6 cellular contexts compared by ENCODE assay signal in the genomic region with DNA sequence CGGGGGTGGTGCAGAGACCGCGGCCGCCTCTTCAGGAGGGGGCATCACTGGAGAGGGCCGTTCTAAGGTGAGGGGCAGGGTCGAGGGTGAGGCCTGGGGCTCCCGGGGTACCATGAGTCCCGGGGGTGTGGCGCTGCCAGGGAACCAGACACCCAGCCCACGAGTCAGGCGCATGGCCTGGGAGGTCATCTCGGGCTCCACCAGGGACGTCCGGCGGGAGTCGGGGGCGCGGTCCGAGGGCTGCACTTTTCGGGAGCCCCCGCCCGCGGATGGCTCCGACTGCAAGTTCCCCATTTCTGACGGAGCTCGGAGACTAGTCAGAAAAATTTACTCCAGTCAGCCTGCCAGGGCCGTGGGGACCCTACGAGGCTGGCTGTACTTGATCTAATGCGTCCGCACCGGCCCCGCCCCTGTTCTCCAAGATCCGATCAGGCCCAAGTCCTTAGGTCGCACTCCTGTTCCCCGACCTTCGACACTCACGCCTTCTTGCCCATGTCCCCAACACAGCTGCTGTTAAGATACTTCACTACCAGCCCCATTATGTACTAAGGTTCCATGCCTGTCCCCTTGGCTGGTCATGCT. TPM values are rescaled to one million over a fixed set of nuclear protein-coding genes. Genes with fewer than 3 reads are reported as not detected.
A peak's percentile ranks its signal among the peaks of the same experiment; 100 is the strongest.
DNase-seq lines count a peak whose midpoint lies in the region; ATAC-seq, FAIRE-seq and TF ChIP-seq lines count a peak whose summit lies in the region.

No MANE protein-coding gene starts in this region.

- no peaks in the 10 kb centered on the region for H3K27me3 ChIP-seq in CD4-positive, alpha-beta memory T cell (ENCODE audit: insufficient read depth, low read length)

- H3K4me1 Mint-ChIP-seq in CD4-positive, alpha-beta memory T cell = peaks cover 12 to 45% (median 18%) of the 10 kb centered on the region in 4 donors
- H3K4me1 Mint-ChIP-seq in T-helper 17 cell = peaks cover 24% of the 10 kb centered on the region

- intact Hi-C loops in CD4-positive, alpha-beta memory T cell (cut with micrococcal nuclease) = loop anchor here (1.0 kb wide), 1 partner anchor 51 kb away; no protein-coding TSS in a partner anchor
- intact Hi-C loops in left colon (cut with DNase I, micrococcal nuclease) = no loop called here

- POLR2A ChIA-PET in CD4-positive, alpha-beta memory T cell (lab: Charles Lee; ENCODE audit: partially characterized antibody) = interaction anchor here (0.7 to 4.3 kb wide), 9 partner anchors 9 to 348 kb away, joined by 3 to 78 read pairs (median 5); partner anchors contain the start of genes CATSPERG, EIF3K, FAM98C and PSMD8

- H3K9me3 Mint-ChIP-seq in CD4-positive, alpha-beta memory T cell = no peaks in the 10 kb centered on the region

- H3K4me1 ChIP-seq in CD4-positive, alpha-beta memory T cell (ENCODE audit: insufficient read depth, low read length) = peaks cover 31% of the 10 kb centered on the region

- peak overlapping the region; percentile 75 to 90 (median 82) for H3K27ac Mint-ChIP-seq in CD4-positive, alpha-beta memory T cell
- H3K27ac Mint-ChIP-seq in T-helper 17 cell = peak overlapping the region; percentile 85

- FAIRE-seq in GM12891 (lab: Jason Lieb, UNC) = no peak

- ATAC-seq in T-helper 17 cell (no peak), left colon (peak; percentile 41), GM19328 (IDR thresholded peaks at IDR 0.05; ENCODE audit: unreplicated experiment) (no peak)

- H3K4me3 Mint-ChIP-seq in CD4-positive, alpha-beta memory T cell = peak overlapping the region; percentile 87 to 98 (median 92)
- peak overlapping the region; percentile 93 for H3K4me3 Mint-ChIP-seq in T-helper 17 cell

- no peak overlapping the region for H3K27ac ChIP-seq in CD4-positive, alpha-beta memory T cell (ENCODE audit: low read depth, low read length)

- DNase-seq in CD4-positive, alpha-beta memory T cell = no peak
- DNase-seq in T-helper 17 cell (no peak), left colon (peak in 1 of 2 donors; percentile 54), GM12891 (ENCODE audit: insufficient read length, low spot score) (no peak), NCI-H2081 (lab: John Stamatoyannopoulos, UW) (no peak)

- H3K36me3 Mint-ChIP-seq in CD4-positive, alpha-beta memory T cell = peaks cover 9 to 23% of the 10 kb centered on the region in 2 donors
- H3K36me3 Mint-ChIP-seq in T-helper 17 cell (ENCODE audit: low read depth) = peaks cover 8% of the 10 kb centered on the region

- peak overlapping the region in 1 of 2 donors; percentile 70 for H3K4me3 ChIP-seq in CD4-positive, alpha-beta memory T cell (ENCODE audit: low read length in 2 of 2)

- peaks cover 19% of the 10 kb centered on the region for H3K36me3 ChIP-seq in CD4-positive, alpha-beta memory T cell (ENCODE audit: insufficient read depth, low read length)

- CTCF ChIA-PET in CD4-positive, alpha-beta memory T cell (lab: Charles Lee; ENCODE audit: partially characterized antibody) = interaction anchor here (1.0 to 2.3 kb wide), 4 partner anchors 10 to 52 kb away, joined by 3 to 16 read pairs (median 9); partner anchors contain the start of genes FAM98C and PSMD8

- H3K9me3 ChIP-seq in CD4-positive, alpha-beta memory T cell (ENCODE audit: control insufficient read depth in 1 of 2, low read length in 2 of 2) = no peaks in the 10 kb centered on the region
- H3K9me3 ChIP-seq in T-helper 17 cell (ENCODE audit: control insufficient read depth, low read length, poor library complexity, severe bottlenecking) = no peaks in the 10 kb centered on the region

- peaks cover 0 to 11% of the 10 kb centered on the region in 2 donors for H3K27me3 Mint-ChIP-seq in CD4-positive, alpha-beta memory T cell
- no peaks in the 10 kb centered on the region for H3K27me3 Mint-ChIP-seq in T-helper 17 cell

- no peak for TF ChIP-seq POLR2A in GM12891 (IDR thresholded peaks at IDR 0.05; ENCODE audit: low read depth, low read length)

TF ChIP-seq in GM12891, 5 proteins besides CTCF, POLR2A, EP300 and RAD21:
- TF ChIP-seq POLR2AphosphoS5 (IDR thresholded peaks at IDR 0.05; ENCODE audit: low read depth, low read length) (no peak), POU2F2 (IDR thresholded peaks at IDR 0.05; ENCODE audit: low read depth, low read length) (no peak), SPI1 (IDR thresholded peaks at IDR 0.05; ENCODE audit: low read depth, low read length) (no peak), PAX5 (IDR thresholded peaks at IDR 0.05; ENCODE audit: insufficient read depth, low read length, severe bottlenecking) (no peak), TAF1 (IDR thresholded peaks at IDR 0.05; ENCODE audit: low read depth, low read length) (no peak)

RNA-seq across cellular contexts. Expression of gene GGN, which starts 0.8 kb away (rescaled TPM):
- under 1 TPM in 1 of 2 experiments, not detected in 1; 0.15 TPM for total RNA-seq in CD4-positive, alpha-beta memory T cell
- not detected for polyA plus RNA-seq in CD4-positive, alpha-beta memory T cell
- total RNA-seq in T-helper 17 cell (not detected), left colon (under 1 TPM in 1 of 2 donors, not detected in 1; 0.37 TPM)
- not detected for polyA plus RNA-seq in GM12891 (2012; ENCODE audit: low read depth, missing spikeins)

RNA-seq across cellular contexts. Expression of gene SPRED3, which starts 1.4 kb away (rescaled TPM):
- total RNA-seq in CD4-positive, alpha-beta memory T cell = 1 to 10 TPM; 3.0 to 3.8 TPM
- under 1 TPM in 1 of 2 donors, not detected in 1; 0.07 TPM for polyA plus RNA-seq in CD4-positive, alpha-beta memory T cell
- total RNA-seq in T-helper 17 cell (1 to 10 TPM; 1.6 to 2.2 TPM), left colon (1 to 10 TPM in 1 of 2 donors, under 1 TPM in 1; 0.28 to 1.6 TPM)
- 0.40 TPM for polyA plus RNA-seq in GM12891 (2012; ENCODE audit: low read depth, missing spikeins)

RNA-seq across cellular contexts. Expression of gene PSMD8, which starts 12.7 kb away (rescaled TPM):
- 10 to 100 TPM; 89.6 to 90.6 TPM for total RNA-seq in CD4-positive, alpha-beta memory T cell
- 100 to 1,000 TPM; 178 to 197 TPM for polyA plus RNA-seq in CD4-positive, alpha-beta memory T cell
- total RNA-seq in T-helper 17 cell (10 to 100 TPM; 75.9 to 84.7 TPM), left colon (100 to 1,000 TPM; 129 to 136 TPM)
- polyA plus RNA-seq in GM12891 (2012; ENCODE audit: low read depth, missing spikeins) = 171 TPM

RNA-seq across cellular contexts. Expression of gene FAM98C, which starts 15.8 kb away (rescaled TPM):
- 10 to 100 TPM; 53.1 to 53.8 TPM for total RNA-seq in CD4-positive, alpha-beta memory T cell
- 10 to 100 TPM; 18.2 to 22.2 TPM for polyA plus RNA-seq in CD4-positive, alpha-beta memory T cell
- 10 to 100 TPM; 29.2 to 31.9 TPM for total RNA-seq in T-helper 17 cell
- total RNA-seq in left colon = 10 to 100 TPM; 33.2 to 37.4 TPM
- 10.3 TPM for polyA plus RNA-seq in GM12891 (2012; ENCODE audit: low read depth, missing spikeins)

RNA-seq across cellular contexts. Expression of gene RASGRP4, which starts 39.0 kb away (rescaled TPM):
- total RNA-seq in CD4-positive, alpha-beta memory T cell = under 1 TPM in 1 of 2 experiments, not detected in 1; 0.33 TPM
- polyA plus RNA-seq in CD4-positive, alpha-beta memory T cell = under 1 TPM; 0.06 to 0.31 TPM
- total RNA-seq in T-helper 17 cell (1 to 10 TPM; 1.6 to 2.8 TPM), left colon (1 to 10 TPM in 1 of 2 donors, under 1 TPM in 1; 0.49 to 1.8 TPM)
- 4.2 TPM for polyA plus RNA-seq in GM12891 (2012; ENCODE audit: low read depth, missing spikeins)
